ENCODE assay signal across 1 cellular context in the genomic region with DNA sequence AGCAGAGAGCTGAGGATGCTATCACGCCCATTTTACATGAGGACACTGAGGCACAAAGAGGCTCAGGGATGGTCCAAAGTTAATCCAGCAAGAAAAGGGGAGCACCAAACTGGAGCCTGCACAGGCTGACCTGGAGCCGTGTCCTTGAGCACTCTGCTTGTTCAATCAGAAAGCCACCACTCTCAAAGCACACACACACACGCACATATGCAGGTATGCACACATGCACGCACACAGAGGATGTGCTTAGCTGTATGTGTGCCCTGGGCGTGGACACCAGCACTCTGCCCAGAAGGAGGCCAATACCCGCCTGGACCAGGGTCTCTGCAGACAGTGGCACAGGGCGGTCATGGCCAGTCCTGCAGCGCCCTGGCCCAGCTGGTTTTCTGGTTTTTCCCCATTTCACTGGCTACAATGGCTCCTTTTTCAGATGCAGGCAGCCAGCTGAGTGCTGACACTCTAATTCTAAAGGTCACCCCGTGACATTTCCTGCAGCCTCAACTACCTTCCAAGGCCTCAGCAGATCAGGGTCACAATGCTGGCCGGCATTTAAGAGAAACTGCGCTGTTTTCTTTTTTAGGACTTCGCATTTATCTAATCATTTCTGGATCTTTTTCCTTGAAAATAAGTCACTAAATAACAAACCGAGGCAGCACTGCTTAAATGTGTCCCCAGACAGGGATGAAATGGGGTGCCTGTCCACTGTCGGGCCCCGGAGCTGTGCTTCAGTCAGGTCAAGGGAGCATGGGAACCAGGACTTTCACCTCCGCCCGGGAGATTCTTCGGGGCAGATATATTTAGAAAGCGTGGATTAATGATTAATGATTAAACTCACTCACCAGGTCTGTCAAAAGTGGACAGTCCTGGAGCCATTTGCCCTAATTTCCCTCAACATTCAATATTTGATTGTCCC.
TF ChIP-seq lines count a peak whose summit lies in the region.

No MANE protein-coding gene starts in this region.

TF ChIP-seq in HepG2, 621 proteins besides CTCF, POLR2A, EP300 and RAD21 (continued from another document and continues in another):
- TF ChIP-seq, protein P1, sequence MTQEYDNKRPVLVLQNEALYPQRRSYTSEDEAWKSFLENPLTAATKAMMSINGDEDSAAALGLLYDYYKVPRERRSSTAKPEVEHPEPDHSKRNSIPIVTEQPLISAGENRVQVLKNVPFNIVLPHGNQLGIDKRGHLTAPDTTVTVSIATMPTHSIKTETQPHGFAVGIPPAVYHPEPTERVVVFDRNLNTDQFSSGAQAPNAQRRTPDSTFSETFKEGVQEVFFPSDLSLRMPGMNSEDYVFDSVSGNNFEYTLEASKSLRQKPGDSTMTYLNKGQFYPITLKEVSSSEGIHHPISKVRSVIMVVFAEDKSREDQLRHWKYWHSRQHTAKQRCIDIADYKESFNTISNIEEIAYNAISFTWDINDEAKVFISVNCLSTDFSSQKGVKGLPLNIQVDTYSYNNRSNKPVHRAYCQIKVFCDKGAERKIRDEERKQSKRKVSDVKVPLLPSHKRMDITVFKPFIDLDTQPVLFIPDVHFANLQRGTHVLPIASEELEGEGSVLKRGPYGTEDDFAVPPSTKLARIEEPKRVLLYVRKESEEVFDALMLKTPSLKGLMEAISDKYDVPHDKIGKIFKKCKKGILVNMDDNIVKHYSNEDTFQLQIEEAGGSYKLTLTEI (CRISPR knock-in tag; conservative IDR thresholded peaks at IDR 0.05): no peak
- TF ChIP-seq, protein P2, sequence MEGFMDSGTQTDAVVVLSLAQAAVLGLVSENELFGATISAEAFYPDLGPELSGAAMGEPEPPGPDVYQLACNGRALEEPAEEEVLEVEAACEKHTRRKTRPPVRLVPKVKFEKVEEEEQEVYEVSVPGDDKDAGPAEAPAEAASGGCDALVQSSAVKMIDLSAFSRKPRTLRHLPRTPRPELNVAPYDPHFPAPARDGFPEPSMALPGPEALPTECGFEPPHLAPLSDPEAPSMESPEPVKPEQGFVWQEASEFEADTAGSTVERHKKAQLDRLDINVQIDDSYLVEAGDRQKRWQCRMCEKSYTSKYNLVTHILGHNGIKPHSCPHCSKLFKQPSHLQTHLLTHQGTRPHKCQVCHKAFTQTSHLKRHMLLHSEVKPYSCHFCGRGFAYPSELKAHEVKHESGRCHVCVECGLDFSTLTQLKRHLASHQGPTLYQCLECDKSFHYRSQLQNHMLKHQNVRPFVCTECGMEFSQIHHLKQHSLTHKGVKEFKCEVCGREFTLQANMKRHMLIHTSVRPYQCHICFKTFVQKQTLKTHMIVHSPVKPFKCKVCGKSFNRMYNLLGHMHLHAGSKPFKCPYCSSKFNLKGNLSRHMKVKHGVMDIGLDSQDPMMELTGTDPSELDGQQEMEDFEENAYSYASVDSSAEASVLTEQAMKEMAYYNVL (CRISPR knock-in tag; IDR thresholded peaks at IDR 0.05; ENCODE audit: borderline replicate concordance): no peak
- TF ChIP-seq ADNP (CRISPR knock-in tag; IDR thresholded peaks at IDR 0.05) (no peak), MEIS1 (CRISPR knock-in tag; IDR thresholded peaks at IDR 0.05; ENCODE audit: borderline replicate concordance) (no peak; the same call in 1 of the 2 replicates), FOXA1 (IDR thresholded peaks at IDR 0.05) (no peak), FOXA1 (CRISPR knock-in tag; IDR thresholded peaks at IDR 0.05) (no peak), EZH2 (conservative IDR thresholded peaks at IDR 0.05; ENCODE audit: low read depth, low read length) (no peak), SMC3 (IDR thresholded peaks at IDR 0.05; ENCODE audit: low read length) (0 out of 2 replicates have a peak, but pooled peaks have one; percentile 4), ZNF780A (CRISPR knock-in tag; IDR thresholded peaks at IDR 0.05) (no peak), CCAR2 (optimal IDR thresholded peaks at IDR 0.05; ENCODE audit: low read depth, low read length) (no peak), SP5 (CRISPR knock-in tag; IDR thresholded peaks at IDR 0.05; ENCODE audit: borderline replicate concordance, low read depth) (no peak), FOXM1 (CRISPR knock-in tag; IDR thresholded peaks at IDR 0.05) (no peak), ZSCAN31 (CRISPR knock-in tag; IDR thresholded peaks at IDR 0.05; ENCODE audit: low read depth) (no peak), SKI (IDR thresholded peaks at IDR 0.05; ENCODE audit: partially characterized antibody) (peak; percentile 79), ZFP37 (CRISPR knock-in tag; IDR thresholded peaks at IDR 0.05; ENCODE audit: borderline replicate concordance) (no peak), ZNF598 (CRISPR knock-in tag; IDR thresholded peaks at IDR 0.05; ENCODE audit: borderline replicate concordance) (peak; percentile 85; the same call in 1 of the 2 replicates), FOXK2 (IDR thresholded peaks at IDR 0.05) (no peak), ZNF768 (CRISPR knock-in tag; IDR thresholded peaks at IDR 0.05) (peak; percentile 63; the same call in 1 of the 2 replicates), ELF1 (CRISPR knock-in tag; IDR thresholded peaks at IDR 0.05) (no peak), MAZ (IDR thresholded peaks at IDR 0.05; ENCODE audit: borderline replicate concordance, low read depth, low read length) (no peak), MAZ (CRISPR knock-in tag; IDR thresholded peaks at IDR 0.05; ENCODE audit: low read depth) (peak; percentile 26; the same call in 1 of the 2 replicates), ZNF547 (CRISPR knock-in tag; IDR thresholded peaks at IDR 0.05) (no peak), ZBTB7B (CRISPR knock-in tag; IDR thresholded peaks at IDR 0.05) (0 out of 2 replicates have a peak, but pooled peaks have one; percentile 53), GABPA (IDR thresholded peaks at IDR 0.05; ENCODE audit: low read depth, low read length) (no peak), GABPA (CRISPR knock-in tag; IDR thresholded peaks at IDR 0.05; ENCODE audit: low read depth) (no peak), PRMT3 (CRISPR knock-in tag; IDR thresholded peaks at IDR 0.05; ENCODE audit: borderline replicate concordance, low read depth) (no peak), MAFG (CRISPR knock-in tag; IDR thresholded peaks at IDR 0.05) (no peak)
- TF ChIP-seq, protein P3, sequence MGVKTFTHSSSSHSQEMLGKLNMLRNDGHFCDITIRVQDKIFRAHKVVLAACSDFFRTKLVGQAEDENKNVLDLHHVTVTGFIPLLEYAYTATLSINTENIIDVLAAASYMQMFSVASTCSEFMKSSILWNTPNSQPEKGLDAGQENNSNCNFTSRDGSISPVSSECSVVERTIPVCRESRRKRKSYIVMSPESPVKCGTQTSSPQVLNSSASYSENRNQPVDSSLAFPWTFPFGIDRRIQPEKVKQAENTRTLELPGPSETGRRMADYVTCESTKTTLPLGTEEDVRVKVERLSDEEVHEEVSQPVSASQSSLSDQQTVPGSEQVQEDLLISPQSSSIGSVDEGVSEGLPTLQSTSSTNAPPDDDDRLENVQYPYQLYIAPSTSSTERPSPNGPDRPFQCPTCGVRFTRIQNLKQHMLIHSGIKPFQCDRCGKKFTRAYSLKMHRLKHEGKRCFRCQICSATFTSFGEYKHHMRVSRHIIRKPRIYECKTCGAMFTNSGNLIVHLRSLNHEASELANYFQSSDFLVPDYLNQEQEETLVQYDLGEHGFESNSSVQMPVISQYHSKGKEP (CRISPR knock-in tag; IDR thresholded peaks at IDR 0.05): no peak
- TF ChIP-seq, protein P4, sequence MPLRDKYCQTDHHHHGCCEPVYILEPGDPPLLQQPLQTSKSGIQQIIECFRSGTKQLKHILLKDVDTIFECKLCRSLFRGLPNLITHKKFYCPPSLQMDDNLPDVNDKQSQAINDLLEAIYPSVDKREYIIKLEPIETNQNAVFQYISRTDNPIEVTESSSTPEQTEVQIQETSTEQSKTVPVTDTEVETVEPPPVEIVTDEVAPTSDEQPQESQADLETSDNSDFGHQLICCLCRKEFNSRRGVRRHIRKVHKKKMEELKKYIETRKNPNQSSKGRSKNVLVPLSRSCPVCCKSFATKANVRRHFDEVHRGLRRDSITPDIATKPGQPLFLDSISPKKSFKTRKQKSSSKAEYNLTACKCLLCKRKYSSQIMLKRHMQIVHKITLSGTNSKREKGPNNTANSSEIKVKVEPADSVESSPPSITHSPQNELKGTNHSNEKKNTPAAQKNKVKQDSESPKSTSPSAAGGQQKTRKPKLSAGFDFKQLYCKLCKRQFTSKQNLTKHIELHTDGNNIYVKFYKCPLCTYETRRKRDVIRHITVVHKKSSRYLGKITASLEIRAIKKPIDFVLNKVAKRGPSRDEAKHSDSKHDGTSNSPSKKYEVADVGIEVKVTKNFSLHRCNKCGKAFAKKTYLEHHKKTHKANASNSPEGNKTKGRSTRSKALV (CRISPR knock-in tag; IDR thresholded peaks at IDR 0.05): no peak
- TF ChIP-seq, protein P5, sequence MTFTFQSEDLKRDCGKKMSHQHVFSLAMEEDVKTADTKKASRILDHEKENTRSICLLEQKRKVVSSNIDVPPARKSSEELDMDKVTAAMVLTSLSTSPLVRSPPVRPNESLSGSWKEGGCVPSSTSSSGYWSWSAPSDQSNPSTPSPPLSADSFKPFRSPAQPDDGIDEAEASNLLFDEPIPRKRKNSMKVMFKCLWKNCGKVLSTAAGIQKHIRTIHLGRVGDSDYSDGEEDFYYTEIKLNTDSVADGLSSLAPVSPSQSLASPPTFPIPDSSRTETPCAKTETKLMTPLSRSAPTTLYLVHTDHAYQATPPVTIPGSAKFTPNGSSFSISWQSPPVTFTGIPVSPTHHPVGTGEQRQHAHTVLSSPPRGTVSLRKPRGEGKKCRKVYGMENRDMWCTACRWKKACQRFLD (CRISPR knock-in tag; IDR thresholded peaks at IDR 0.05; ENCODE audit: borderline replicate concordance): no peak; the same call in 1 of the 2 replicates
- TF ChIP-seq, protein P6, sequence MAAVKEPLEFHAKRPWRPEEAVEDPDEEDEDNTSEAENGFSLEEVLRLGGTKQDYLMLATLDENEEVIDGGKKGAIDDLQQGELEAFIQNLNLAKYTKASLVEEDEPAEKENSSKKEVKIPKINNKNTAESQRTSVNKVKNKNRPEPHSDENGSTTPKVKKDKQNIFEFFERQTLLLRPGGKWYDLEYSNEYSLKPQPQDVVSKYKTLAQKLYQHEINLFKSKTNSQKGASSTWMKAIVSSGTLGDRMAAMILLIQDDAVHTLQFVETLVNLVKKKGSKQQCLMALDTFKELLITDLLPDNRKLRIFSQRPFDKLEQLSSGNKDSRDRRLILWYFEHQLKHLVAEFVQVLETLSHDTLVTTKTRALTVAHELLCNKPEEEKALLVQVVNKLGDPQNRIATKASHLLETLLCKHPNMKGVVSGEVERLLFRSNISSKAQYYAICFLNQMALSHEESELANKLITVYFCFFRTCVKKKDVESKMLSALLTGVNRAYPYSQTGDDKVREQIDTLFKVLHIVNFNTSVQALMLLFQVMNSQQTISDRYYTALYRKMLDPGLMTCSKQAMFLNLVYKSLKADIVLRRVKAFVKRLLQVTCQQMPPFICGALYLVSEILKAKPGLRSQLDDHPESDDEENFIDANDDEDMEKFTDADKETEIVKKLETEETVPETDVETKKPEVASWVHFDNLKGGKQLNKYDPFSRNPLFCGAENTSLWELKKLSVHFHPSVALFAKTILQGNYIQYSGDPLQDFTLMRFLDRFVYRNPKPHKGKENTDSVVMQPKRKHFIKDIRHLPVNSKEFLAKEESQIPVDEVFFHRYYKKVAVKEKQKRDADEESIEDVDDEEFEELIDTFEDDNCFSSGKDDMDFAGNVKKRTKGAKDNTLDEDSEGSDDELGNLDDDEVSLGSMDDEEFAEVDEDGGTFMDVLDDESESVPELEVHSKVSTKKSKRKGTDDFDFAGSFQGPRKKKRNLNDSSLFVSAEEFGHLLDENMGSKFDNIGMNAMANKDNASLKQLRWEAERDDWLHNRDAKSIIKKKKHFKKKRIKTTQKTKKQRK (IDR thresholded peaks at IDR 0.05; ENCODE audit: low read length): no peak
- TF ChIP-seq, protein P7, sequence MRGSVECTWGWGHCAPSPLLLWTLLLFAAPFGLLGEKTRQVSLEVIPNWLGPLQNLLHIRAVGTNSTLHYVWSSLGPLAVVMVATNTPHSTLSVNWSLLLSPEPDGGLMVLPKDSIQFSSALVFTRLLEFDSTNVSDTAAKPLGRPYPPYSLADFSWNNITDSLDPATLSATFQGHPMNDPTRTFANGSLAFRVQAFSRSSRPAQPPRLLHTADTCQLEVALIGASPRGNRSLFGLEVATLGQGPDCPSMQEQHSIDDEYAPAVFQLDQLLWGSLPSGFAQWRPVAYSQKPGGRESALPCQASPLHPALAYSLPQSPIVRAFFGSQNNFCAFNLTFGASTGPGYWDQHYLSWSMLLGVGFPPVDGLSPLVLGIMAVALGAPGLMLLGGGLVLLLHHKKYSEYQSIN (CRISPR knock-in tag; IDR thresholded peaks at IDR 0.05; ENCODE audit: borderline replicate concordance): no peak
- TF ChIP-seq, protein P8, sequence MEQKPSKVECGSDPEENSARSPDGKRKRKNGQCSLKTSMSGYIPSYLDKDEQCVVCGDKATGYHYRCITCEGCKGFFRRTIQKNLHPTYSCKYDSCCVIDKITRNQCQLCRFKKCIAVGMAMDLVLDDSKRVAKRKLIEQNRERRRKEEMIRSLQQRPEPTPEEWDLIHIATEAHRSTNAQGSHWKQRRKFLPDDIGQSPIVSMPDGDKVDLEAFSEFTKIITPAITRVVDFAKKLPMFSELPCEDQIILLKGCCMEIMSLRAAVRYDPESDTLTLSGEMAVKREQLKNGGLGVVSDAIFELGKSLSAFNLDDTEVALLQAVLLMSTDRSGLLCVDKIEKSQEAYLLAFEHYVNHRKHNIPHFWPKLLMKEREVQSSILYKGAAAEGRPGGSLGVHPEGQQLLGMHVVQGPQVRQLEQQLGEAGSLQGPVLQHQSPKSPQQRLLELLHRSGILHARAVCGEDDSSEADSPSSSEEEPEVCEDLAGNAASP (CRISPR knock-in tag; IDR thresholded peaks at IDR 0.05; ENCODE audit: borderline replicate concordance): peak; percentile 88
